ENCODE assay signal across 10 cellular contexts in genomic region chr2:78992451-78992806, GRCh38. TPM values are rescaled to one million over a fixed set of nuclear protein-coding genes. Genes with fewer than 3 reads are reported as not detected.
A peak's percentile ranks its signal among the peaks of the same experiment; 100 is the strongest.
DNase-seq lines count a peak whose midpoint lies in the region; ATAC-seq and TF ChIP-seq lines count a peak whose summit lies in the region.
"Had no signal": no experiment of that assay in that cellular context is flagged by ENCODE, and none has a peak within 500 bp of the region (broad histone marks: within the 10 kb centered on the region; RNA-seq: fewer than 3 reads in every experiment).

No MANE protein-coding gene starts in this region.

- peaks cover 47% of the 10 kb centered on the region for H3K27me3 Mint-ChIP-seq in WTC11 (ENCODE audit: low read depth)
- peaks cover 16% of the 10 kb centered on the region for H3K27me3 Mint-ChIP-seq in activated CD8-positive, alpha-beta T cell treated with anti-CD3 and anti-CD28 coated beads, Interleukin-2, amount 10 ng/mL, durations not matched to agents 7 days and 5 days (ENCODE audit: low read depth)

- H3K4me1 ChIP-seq in left lung: no peaks in the 10 kb centered on the region

- no peaks in the 10 kb centered on the region for H3K9me3 ChIP-seq in left lung

- POLR2A ChIA-PET in HEK293T (lab: Yijun Ruan, JAX) (no interaction called here), WTC11 (lab: Charles Lee) (no interaction called here)
- POLR2A ChIA-PET in activated CD8-positive, alpha-beta T cell treated with anti-CD3 and anti-CD28 coated beads, Interleukin-2, amount 10 ng/mL, durations not matched to agents 7 days and 5 days (lab: Charles Lee): no interaction called here

- peak overlapping the region; percentile 81 for H3K4me3 Mint-ChIP-seq in WTC11
- no peak overlapping the region for H3K4me3 Mint-ChIP-seq in activated CD8-positive, alpha-beta T cell treated with anti-CD3 and anti-CD28 coated beads, Interleukin-2, amount 10 ng/mL, durations not matched to agents 7 days and 5 days

- intact Hi-C loops in left lung (cut with DNase I): no loop called here

- H3K27ac ChIP-seq in left lung: no peak overlapping the region

- H3K36me3 ChIP-seq in left lung: no peaks in the 10 kb centered on the region

- peaks cover 15% of the 10 kb centered on the region for H3K4me1 Mint-ChIP-seq in WTC11
- H3K4me1 Mint-ChIP-seq in activated CD8-positive, alpha-beta T cell treated with anti-CD3 and anti-CD28 coated beads, Interleukin-2, amount 10 ng/mL, durations not matched to agents 7 days and 5 days (ENCODE audit: low read depth): no peaks in the 10 kb centered on the region

- H3K36me3 Mint-ChIP-seq in WTC11: no peaks in the 10 kb centered on the region
- H3K36me3 Mint-ChIP-seq in activated CD8-positive, alpha-beta T cell treated with anti-CD3 and anti-CD28 coated beads, Interleukin-2, amount 10 ng/mL, durations not matched to agents 7 days and 5 days (ENCODE audit: low read depth): no peaks in the 10 kb centered on the region

- CTCF ChIA-PET in HEK293T (lab: Yijun Ruan, JAX) (interaction anchor here (0.6 to 1.2 kb wide), 2 partner anchors 11 to 948 kb away, joined by 3 read pairs; no protein-coding TSS in a partner anchor), WTC11 (lab: Charles Lee) (interaction anchor here (0.7 to 1.0 kb wide), 3 partner anchors 9 to 896 kb away, joined by 3 read pairs; no protein-coding TSS in a partner anchor)
- CTCF ChIA-PET in activated CD8-positive, alpha-beta T cell treated with anti-CD3 and anti-CD28 coated beads, Interleukin-2, amount 10 ng/mL, durations not matched to agents 7 days and 5 days (lab: Charles Lee): no interaction called here

- TF ChIP-seq CTCF in AG09309 (IDR thresholded peaks at IDR 0.05; ENCODE audit: control insufficient read depth, insufficient read depth, low read depth, low read length, missing control alignments): peak; percentile 9
- peak; percentile 38; the same call in 1 of the 2 replicates for TF ChIP-seq CTCF in WTC11 (IDR thresholded peaks at IDR 0.05)
- TF ChIP-seq CTCF in left lung (IDR thresholded peaks at IDR 0.05): no peak

- H3K9me3 Mint-ChIP-seq in WTC11: no peaks in the 10 kb centered on the region
- H3K9me3 Mint-ChIP-seq in activated CD8-positive, alpha-beta T cell treated with anti-CD3 and anti-CD28 coated beads, Interleukin-2, amount 10 ng/mL, durations not matched to agents 7 days and 5 days (ENCODE audit: insufficient read depth): no peaks in the 10 kb centered on the region

- H3K27me3 ChIP-seq in left lung: peaks cover 25 to 51% of the 10 kb centered on the region in 2 donors

- H3K4me3 ChIP-seq in AG09309 (ENCODE audit: control insufficient read depth, low read depth, low read length) (no peak overlapping the region), left lung (peak overlapping the region in 1 of 2 donors; percentile 9)

- DNase-seq in AG09309 (ENCODE audit: low read depth) (no peak), HEK293T (ENCODE audit: extremely low spot score) (peak; percentile 40), WTC11 (ENCODE audit: low spot score) (peak; percentile 53), left lung (no peak), cortex of kidney (lab: John Stamatoyannopoulos, UW) (no peak), NCI-H2107 treated with DMSO at 0.1 percent for 48 hours (lab: John Stamatoyannopoulos, UW; ENCODE audit: unreplicated experiment) (no peak)
- no peak for DNase-seq in activated CD8-positive, alpha-beta T cell treated with anti-CD3 and anti-CD28 coated beads, Interleukin-2, amount 10 ng/mL, durations not matched to agents 7 days and 5 days
- DNase-seq: GDM1 had no signal

- ATAC-seq in WTC11 (peak; percentile 63), left lung (peak; percentile 55), HG03469 (IDR thresholded peaks at IDR 0.05; ENCODE audit: unreplicated experiment) (no peak)
- no peak for ATAC-seq in activated CD8-positive, alpha-beta T cell treated with anti-CD3 and anti-CD28 coated beads, Interleukin-2, amount 10 ng/mL, durations not matched to agents 7 days and 5 days

- no peak overlapping the region for H3K27ac Mint-ChIP-seq in WTC11
- H3K27ac Mint-ChIP-seq in activated CD8-positive, alpha-beta T cell treated with anti-CD3 and anti-CD28 coated beads, Interleukin-2, amount 10 ng/mL, durations not matched to agents 7 days and 5 days: no peak overlapping the region

TF ChIP-seq in HEK293T, 16 proteins besides CTCF, POLR2A, EP300 and RAD21:
- TF ChIP-seq HDGF (IDR thresholded peaks at IDR 0.05; ENCODE audit: borderline replicate concordance): no peak
TF ChIP-seq in HEK293T: peak in this region for 0.

TF ChIP-seq in WTC11, 78 proteins besides CTCF, POLR2A, EP300 and RAD21 (continues in another document):
- TF ChIP-seq EMX1 (CRISPR knock-in tag; IDR thresholded peaks at IDR 0.05) (no peak), ZNF425 (CRISPR knock-in tag; conservative IDR thresholded peaks at IDR 0.05) (no peak), GTF2I (CRISPR knock-in tag; conservative IDR thresholded peaks at IDR 0.05) (no peak), ZNF671 (CRISPR knock-in tag; IDR thresholded peaks at IDR 0.05) (no peak), NFE2L1 (CRISPR knock-in tag; IDR thresholded peaks at IDR 0.05) (no peak), ZNF138 (CRISPR knock-in tag; conservative IDR thresholded peaks at IDR 0.05) (no peak), MAX (CRISPR knock-in tag; IDR thresholded peaks at IDR 0.05) (no peak), NR3C1 (CRISPR knock-in tag; conservative IDR thresholded peaks at IDR 0.05; ENCODE audit: low read depth) (no peak), ESRRA (CRISPR knock-in tag; IDR thresholded peaks at IDR 0.05; ENCODE audit: borderline replicate concordance) (no peak), ZBTB21 (CRISPR knock-in tag; IDR thresholded peaks at IDR 0.05; ENCODE audit: borderline replicate concordance) (no peak), FOXJ3 (CRISPR knock-in tag; IDR thresholded peaks at IDR 0.05; ENCODE audit: borderline replicate concordance) (no peak), ZNF532 (CRISPR knock-in tag; IDR thresholded peaks at IDR 0.05; ENCODE audit: borderline replicate concordance) (no peak), MXD4 (CRISPR knock-in tag; IDR thresholded peaks at IDR 0.05; ENCODE audit: borderline replicate concordance) (no peak)

RNA-seq across cellular contexts. Expression of gene REG3G, which starts 33.1 kb away (rescaled TPM):
- total RNA-seq in WTC11 (2021) (0.20 to 0.39 TPM (median 0.30 TPM) in 3 replicates), left lung (not detected)
- total RNA-seq in activated CD8-positive, alpha-beta T cell treated with anti-CD3 and anti-CD28 coated beads, Interleukin-2, amount 10 ng/mL, durations not matched to agents 7 days and 5 days: not detected
- total RNA-seq: LHCN-M2 had no signal

Comparison
In these comparisons a context has a peak if more than half of its experiments do, and no peak if none do; other contexts are left out.
1. DNase-seq: peak in HEK293T (single experiment) and WTC11 (single experiment); none in AG09309 (single experiment), left lung (0 of 2), cortex of kidney (single experiment), activated CD8-positive, alpha-beta T cell treated with anti-CD3 and anti-CD28 coated beads, Interleukin-2, amount 10 ng/mL, durations not matched to agents 7 days and 5 days (single experiment) and NCI-H2107 treated with DMSO at 0.1 percent for 48 hours (single experiment).
2. CTCF ChIP-seq: peak in AG09309 (single experiment) and WTC11 (single experiment); none in left lung (0 of 2).
3. ATAC-seq: peak in WTC11 (single experiment) and left lung (single experiment); none in activated CD8-positive, alpha-beta T cell treated with anti-CD3 and anti-CD28 coated beads, Interleukin-2, amount 10 ng/mL, durations not matched to agents 7 days and 5 days (single experiment) and HG03469 (single experiment).